ENCODE assay signal across 9 cellular contexts in genomic region chr1:192530254-192530653, GRCh38. TPM values are rescaled to one million over a fixed set of nuclear protein-coding genes. Genes with fewer than 3 reads are reported as not detected.
DNase-seq lines count a peak whose midpoint lies in the region; ATAC-seq and TF ChIP-seq lines count a peak whose summit lies in the region.
"Had no signal": no experiment of that assay in that cellular context is flagged by ENCODE, and none has a peak within 500 bp of the region (broad histone marks: within the 10 kb centered on the region; RNA-seq: fewer than 3 reads in every experiment).

No MANE protein-coding gene starts in this region.

- intact Hi-C loops in MCF 10A (cut with micrococcal nuclease): loop anchor here (5.0 kb wide), 1 partner anchor 43 kb away; no protein-coding TSS in a partner anchor

- CTCF ChIA-PET in MCF 10A (lab: Yijun Ruan, JAX): no interaction called here

- H3K9me3 ChIP-seq in mesodermal cell (ENCODE audit: control insufficient read depth, low read length): peaks cover 12% of the 10 kb centered on the region

- 59 to 85% methylated on average over 2 of the region's 2 CpGs for WGBS in mesodermal cell (ENCODE audit: insufficient coverage in 2 of 2), 2 experiments

- BruUV-seq in MCF 10A (replicated peaks; lab: Mats Ljungman, UMichigan): no TSS peak

- DNase-seq in T-helper 2 cell treated with Interferon-gamma antibody and Interleukin-4, amounts not matched to agents 5 μg/mL and 100 μg/mL, for 36 hours (ENCODE audit: low spot score): no peak
- DNase-seq in SKM-1 treated with dmso at 0.1 percent for 144 hours (lab: John Stamatoyannopoulos, UW; ENCODE audit: unreplicated experiment): no peak
- DNase-seq in MCF 10A (ENCODE audit: unreplicated experiment): no peak
- DNase-seq in activated CD8-positive, alpha-beta memory T cell treated with anti-CD3 and anti-CD28 coated beads, Interleukin-2, amount 50 U/mL, for 48 hours: no peak
- DNase-seq in Kasumi-1 (lab: John Stamatoyannopoulos, UW): no peak

- peaks cover 8% of the 10 kb centered on the region for H3K36me3 Mint-ChIP-seq in T-helper 2 cell treated with Interferon-gamma antibody and Interleukin-4, amounts not matched to agents 5 μg/mL and 100 μg/mL, for 36 hours (ENCODE audit: low read depth)
- no peaks in the 10 kb centered on the region for H3K36me3 Mint-ChIP-seq in MCF 10A (ENCODE audit: insufficient read depth, unreplicated experiment)

- TF ChIP-seq CTCF in MCF 10A (IDR thresholded peaks at IDR 0.05; ENCODE audit: unreplicated experiment): no peak

- H3K36me3 ChIP-seq in mesodermal cell (ENCODE audit: control insufficient read depth, insufficient read depth, low read length): no peaks in the 10 kb centered on the region

- H3K4me3 Mint-ChIP-seq in T-helper 2 cell treated with Interferon-gamma antibody and Interleukin-4, amounts not matched to agents 5 μg/mL and 100 μg/mL, for 36 hours: peak overlapping the region; percentile 37
- no peak overlapping the region for H3K4me3 Mint-ChIP-seq in MCF 10A (ENCODE audit: unreplicated experiment)

- H3K4me3 ChIP-seq in mesodermal cell (ENCODE audit: extremely low read depth, insufficient read depth, low read length, poor library complexity, severe bottlenecking): no peak overlapping the region

- H3K27me3 Mint-ChIP-seq in T-helper 2 cell treated with Interferon-gamma antibody and Interleukin-4, amounts not matched to agents 5 μg/mL and 100 μg/mL, for 36 hours (ENCODE audit: low read depth): peaks cover 5% of the 10 kb centered on the region
- H3K27me3 Mint-ChIP-seq in MCF 10A (ENCODE audit: insufficient read depth, unreplicated experiment): no peaks in the 10 kb centered on the region

- peaks cover 30% of the 10 kb centered on the region for H3K4me1 Mint-ChIP-seq in T-helper 2 cell treated with Interferon-gamma antibody and Interleukin-4, amounts not matched to agents 5 μg/mL and 100 μg/mL, for 36 hours (ENCODE audit: low read depth)
- peaks cover 19% of the 10 kb centered on the region for H3K4me1 Mint-ChIP-seq in MCF 10A (ENCODE audit: insufficient read depth, unreplicated experiment)

- POLR2A ChIA-PET in MCF 10A (lab: Yijun Ruan, JAX): interaction anchor here (0.6 to 1.0 kb wide), 2 partner anchors 13 to 574 kb away, joined by 3 to 4 read pairs; no protein-coding TSS in a partner anchor

- peaks cover 36% of the 10 kb centered on the region for H3K4me1 ChIP-seq in mesodermal cell (ENCODE audit: control insufficient read depth, insufficient read depth, low read length, poor library complexity, severe bottlenecking)

- peaks cover 8% of the 10 kb centered on the region for H3K9me3 Mint-ChIP-seq in T-helper 2 cell treated with Interferon-gamma antibody and Interleukin-4, amounts not matched to agents 5 μg/mL and 100 μg/mL, for 36 hours
- no peaks in the 10 kb centered on the region for H3K9me3 Mint-ChIP-seq in MCF 10A (ENCODE audit: unreplicated experiment)

- H3K27ac ChIP-seq in mesodermal cell (ENCODE audit: low read depth, low read length, severe bottlenecking): peak overlapping the region; percentile 17

- ATAC-seq in GM19043 (IDR thresholded peaks at IDR 0.05; ENCODE audit: low read depth, unreplicated experiment): peak; percentile 94
- peak; percentile 94 for ATAC-seq in HG02884 (IDR thresholded peaks at IDR 0.05; ENCODE audit: unreplicated experiment)

- peak overlapping the region; percentile 57 for H3K27ac Mint-ChIP-seq in T-helper 2 cell treated with Interferon-gamma antibody and Interleukin-4, amounts not matched to agents 5 μg/mL and 100 μg/mL, for 36 hours
- H3K27ac Mint-ChIP-seq in MCF 10A (ENCODE audit: low read depth, unreplicated experiment): no peak overlapping the region

RNA-seq across cellular contexts. Expression of gene RGS1, which starts 45.3 kb away (rescaled TPM):
- 9.3 TPM for polyA plus RNA-seq in mesodermal cell (2013, experiment 1 of 2)
- polyA plus RNA-seq in mesodermal cell (2013, experiment 2 of 2): 14.9 TPM
- total RNA-seq in MCF 10A (2022): not detected in 2 replicates
- total RNA-seq: kidney epithelial cell had no signal
